In the genomic region with DNA sequence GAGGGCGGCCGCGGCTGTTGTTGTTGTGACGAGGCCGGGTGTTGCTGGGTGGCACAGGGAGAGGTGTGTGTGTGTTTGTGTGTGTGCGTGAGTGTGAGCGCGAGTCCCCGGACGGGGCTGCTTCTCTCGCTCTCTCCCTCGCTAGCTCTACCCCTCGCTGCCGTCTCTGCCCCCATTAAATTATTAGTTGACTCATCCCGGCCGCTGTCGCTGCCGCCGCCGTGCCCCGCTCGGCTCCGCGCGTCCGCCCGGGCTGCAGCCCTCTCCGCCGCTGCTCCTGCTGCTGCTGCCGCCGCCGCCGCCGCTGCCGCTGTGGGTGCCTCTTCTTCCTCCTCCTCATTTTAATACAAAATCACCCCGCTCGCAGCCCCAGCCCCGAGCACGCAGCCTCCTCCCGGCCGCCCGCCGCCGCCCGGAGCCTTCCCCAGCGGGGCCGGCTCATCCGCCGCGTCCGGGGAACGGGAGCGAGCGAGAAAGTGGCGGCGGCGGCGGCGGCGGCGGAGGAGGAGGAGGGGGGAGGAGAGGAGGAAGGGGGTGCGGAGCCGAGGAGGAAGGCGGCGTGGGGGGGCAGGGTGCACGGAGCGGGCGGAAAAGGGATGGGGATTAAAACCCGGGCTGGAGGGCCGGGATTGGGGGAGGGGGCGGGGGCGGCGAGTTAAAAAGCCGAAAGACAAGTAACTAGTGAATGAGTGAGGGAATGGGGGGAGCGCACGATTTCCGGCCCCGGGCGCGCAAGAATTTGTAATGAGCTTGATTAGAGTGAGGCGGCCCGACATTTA, we compare ENCODE assay signal across 8 cellular contexts. TPM values are rescaled to one million over a fixed set of nuclear protein-coding genes. Genes with fewer than 3 reads are reported as not detected.
A peak's percentile ranks its signal among the peaks of the same experiment; 100 is the strongest.
DNase-seq lines count a peak whose midpoint lies in the region; ATAC-seq and TF ChIP-seq lines count a peak whose summit lies in the region.

Gene SATB1, minus strand, starts transcription at position 478 of the 779 bp plus-strand sequence. CDS start 4,372 bp downstream, outside the sequence.

- WGBS in heart right ventricle, 2 donors = 0% methylated on average over 55 to 79 of the region's 82 CpGs

- H3K36me3 Mint-ChIP-seq in CD4-positive, alpha-beta memory T cell = peaks cover 13 to 29% of the 10 kb centered on the region in 2 donors

- H3K4me3 Mint-ChIP-seq in CD4-positive, alpha-beta memory T cell = peak within 1 kb of the TSS; percentile 91 to 98 (median 97)

- H3K27me3 Mint-ChIP-seq in CD4-positive, alpha-beta memory T cell = peaks cover 0 to 1% of the 10 kb centered on the region in 2 donors

- peaks cover 48 to 88% (median 66%) of the 10 kb centered on the region in 4 donors for H3K4me1 Mint-ChIP-seq in CD4-positive, alpha-beta memory T cell

- H3K36me3 ChIP-seq in CD4-positive, alpha-beta memory T cell (ENCODE audit: insufficient read depth, low read length) = no peaks in the 10 kb centered on the region
- peaks cover 0 to 9% (median 0%) of the 10 kb centered on the region in 9 donors for H3K36me3 ChIP-seq in heart right ventricle

- CTCF ChIA-PET in CD4-positive, alpha-beta memory T cell (lab: Charles Lee; ENCODE audit: partially characterized antibody) = interaction anchor here (1.8 kb wide), 1 partner anchor 134 kb away, joined by 5 read pairs; no protein-coding TSS in a partner anchor

- POLR2A ChIA-PET in CD4-positive, alpha-beta memory T cell (lab: Charles Lee; ENCODE audit: partially characterized antibody) = interaction anchor here (0.6 to 5.1 kb wide), 14 partner anchors 8 to 1403 kb away, joined by 3 to 48 read pairs (median 6); no protein-coding TSS in a partner anchor

- DNase-seq in CD4-positive, alpha-beta memory T cell = peak; percentile 67 to 81 (median 68)
- DNase-seq in T follicular helper cell (ENCODE audit: low read depth) (peak; percentile 55), amniotic epithelial cell (ENCODE audit: low read depth) (peak; percentile 26), heart right ventricle (peak; percentile 87 to 92), posterior cingulate gyrus (peak; percentile 60 to 96 (median 76)), DMS153 treated with DMSO at 0.1 percent for 48 hours (lab: John Stamatoyannopoulos, UW; ENCODE audit: unreplicated experiment) (no peak)

- no peaks in the 10 kb centered on the region for H3K9me3 ChIP-seq in CD4-positive, alpha-beta memory T cell (ENCODE audit: control insufficient read depth in 1 of 2, low read length in 2 of 2)
- H3K9me3 ChIP-seq in heart right ventricle = no peaks in the 10 kb centered on the region

- peak within 1 kb of the TSS; percentile 66 to 77 for H3K4me3 ChIP-seq in CD4-positive, alpha-beta memory T cell (ENCODE audit: low read length in 2 of 2)
- H3K4me3 ChIP-seq in heart right ventricle = peak within 1 kb of the TSS; percentile 50 to 87 (median 81)

- ATAC-seq in GM21447 (IDR thresholded peaks at IDR 0.05; ENCODE audit: unreplicated experiment) (peak; percentile 39), heart right ventricle (peak; percentile 77 to 88 (median 83))

- H3K27ac ChIP-seq in CD4-positive, alpha-beta memory T cell (ENCODE audit: low read depth, low read length) = peak within 1 kb of the TSS; percentile 79
- H3K27ac ChIP-seq in heart right ventricle = peak within 1 kb of the TSS; percentile 89 to 96 (median 93)

- TF ChIP-seq CTCF in heart right ventricle (IDR thresholded peaks at IDR 0.05) = no peak

- no peaks in the 10 kb centered on the region for H3K9me3 Mint-ChIP-seq in CD4-positive, alpha-beta memory T cell

- TF ChIP-seq RAD21 in Ishikawa (IDR thresholded peaks at IDR 0.05; ENCODE audit: low read depth) = no peak

- peak; percentile 22; the same call in 1 of the 2 replicates for TF ChIP-seq EP300 in Ishikawa (IDR thresholded peaks at IDR 0.05; ENCODE audit: borderline replicate concordance)

- peak within 1 kb of the TSS; percentile 95 to 98 (median 97) for H3K27ac Mint-ChIP-seq in CD4-positive, alpha-beta memory T cell

- H3K4me1 ChIP-seq in CD4-positive, alpha-beta memory T cell (ENCODE audit: insufficient read depth, low read length) = peaks cover 72% of the 10 kb centered on the region
- peaks cover 0 to 42% (median 10%) of the 10 kb centered on the region in 9 donors for H3K4me1 ChIP-seq in heart right ventricle

- intact Hi-C loops in CD4-positive, alpha-beta memory T cell (cut with micrococcal nuclease) = loop anchor here (1.0 to 10.0 kb wide), 7 partner anchors 8 to 720 kb away; partner anchors contain the start of genes KCNH8 and TBC1D5
- intact Hi-C loops in heart right ventricle (cut with DNase I) (loop anchor here in 1 of 10 donors (2.0 kb wide), 1 partner anchor 20 kb away; no protein-coding TSS in a partner anchor), posterior cingulate gyrus (cut with DNase I) (loop anchor here (2.0 kb wide), 1 partner anchor 22 kb away; no protein-coding TSS in a partner anchor)

- no peaks in the 10 kb centered on the region for H3K27me3 ChIP-seq in CD4-positive, alpha-beta memory T cell (ENCODE audit: insufficient read depth, low read length)
- no peaks in the 10 kb centered on the region for H3K27me3 ChIP-seq in heart right ventricle

TF ChIP-seq in Ishikawa, 13 proteins besides CTCF, POLR2A, EP300 and RAD21:
- TF ChIP-seq, protein P1, sequence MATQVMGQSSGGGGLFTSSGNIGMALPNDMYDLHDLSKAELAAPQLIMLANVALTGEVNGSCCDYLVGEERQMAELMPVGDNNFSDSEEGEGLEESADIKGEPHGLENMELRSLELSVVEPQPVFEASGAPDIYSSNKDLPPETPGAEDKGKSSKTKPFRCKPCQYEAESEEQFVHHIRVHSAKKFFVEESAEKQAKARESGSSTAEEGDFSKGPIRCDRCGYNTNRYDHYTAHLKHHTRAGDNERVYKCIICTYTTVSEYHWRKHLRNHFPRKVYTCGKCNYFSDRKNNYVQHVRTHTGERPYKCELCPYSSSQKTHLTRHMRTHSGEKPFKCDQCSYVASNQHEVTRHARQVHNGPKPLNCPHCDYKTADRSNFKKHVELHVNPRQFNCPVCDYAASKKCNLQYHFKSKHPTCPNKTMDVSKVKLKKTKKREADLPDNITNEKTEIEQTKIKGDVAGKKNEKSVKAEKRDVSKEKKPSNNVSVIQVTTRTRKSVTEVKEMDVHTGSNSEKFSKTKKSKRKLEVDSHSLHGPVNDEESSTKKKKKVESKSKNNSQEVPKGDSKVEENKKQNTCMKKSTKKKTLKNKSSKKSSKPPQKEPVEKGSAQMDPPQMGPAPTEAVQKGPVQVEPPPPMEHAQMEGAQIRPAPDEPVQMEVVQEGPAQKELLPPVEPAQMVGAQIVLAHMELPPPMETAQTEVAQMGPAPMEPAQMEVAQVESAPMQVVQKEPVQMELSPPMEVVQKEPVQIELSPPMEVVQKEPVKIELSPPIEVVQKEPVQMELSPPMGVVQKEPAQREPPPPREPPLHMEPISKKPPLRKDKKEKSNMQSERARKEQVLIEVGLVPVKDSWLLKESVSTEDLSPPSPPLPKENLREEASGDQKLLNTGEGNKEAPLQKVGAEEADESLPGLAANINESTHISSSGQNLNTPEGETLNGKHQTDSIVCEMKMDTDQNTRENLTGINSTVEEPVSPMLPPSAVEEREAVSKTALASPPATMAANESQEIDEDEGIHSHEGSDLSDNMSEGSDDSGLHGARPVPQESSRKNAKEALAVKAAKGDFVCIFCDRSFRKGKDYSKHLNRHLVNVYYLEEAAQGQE (IDR thresholded peaks at IDR 0.05; ENCODE audit: low read depth) = no peak
- TF ChIP-seq, protein P2, sequence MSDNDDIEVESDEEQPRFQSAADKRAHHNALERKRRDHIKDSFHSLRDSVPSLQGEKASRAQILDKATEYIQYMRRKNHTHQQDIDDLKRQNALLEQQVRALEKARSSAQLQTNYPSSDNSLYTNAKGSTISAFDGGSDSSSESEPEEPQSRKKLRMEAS (IDR thresholded peaks at IDR 0.05) = no peak
- TF ChIP-seq ZBTB7A (IDR thresholded peaks at IDR 0.05; ENCODE audit: low read depth) = no peak
- no peak for TF ChIP-seq NFIC (IDR thresholded peaks at IDR 0.05)
- TF ChIP-seq TCF12 (IDR thresholded peaks at IDR 0.05; ENCODE audit: low read depth) = no peak; the same call in 1 of the 2 replicates
- no peak for TF ChIP-seq CEBPB (IDR thresholded peaks at IDR 0.05)
- no peak for TF ChIP-seq YY1 (IDR thresholded peaks at IDR 0.05; ENCODE audit: low read depth)
- TF ChIP-seq TAF1 (IDR thresholded peaks at IDR 0.05; ENCODE audit: low read depth) = no peak
- no peak for TF ChIP-seq USF1 (IDR thresholded peaks at IDR 0.05)
- TF ChIP-seq CREB1 (IDR thresholded peaks at IDR 0.05; ENCODE audit: low read depth) = no peak
- no peak for TF ChIP-seq FOXM1 (IDR thresholded peaks at IDR 0.05; ENCODE audit: borderline replicate concordance, low read depth)
- TF ChIP-seq TEAD4 (IDR thresholded peaks at IDR 0.05) = no peak
- no peak for TF ChIP-seq EGR1 (IDR thresholded peaks at IDR 0.05)

RNA-seq across cellular contexts. Expression of gene SATB1, which starts in this region (rescaled TPM):
- 100 to 1,000 TPM; 211 TPM for total RNA-seq in CD4-positive, alpha-beta memory T cell
- polyA plus RNA-seq in CD4-positive, alpha-beta memory T cell = 100 to 1,000 TPM; 101 to 109 TPM
- total RNA-seq in heart right ventricle = 10 to 100 TPM; 34.2 to 73.7 (median 52.0) TPM
- 10 to 100 TPM in 1 of 2 donors, 1 to 10 TPM in 1; 8.8 to 18.9 TPM for polyA plus RNA-seq in heart right ventricle

Comparison
In these comparisons a context has a peak if more than half of its experiments do, and no peak if none do; other contexts are left out.
1. RNA of gene SATB1 (polyA plus RNA-seq): 101 to 109 TPM in CD4-positive, alpha-beta memory T cell; 8.8 to 18.9 TPM in heart right ventricle; every median in the first group is over 4 times any median in the second.